Comparison of ENCODE assay signal across 23 cellular contexts in the genomic region with DNA sequence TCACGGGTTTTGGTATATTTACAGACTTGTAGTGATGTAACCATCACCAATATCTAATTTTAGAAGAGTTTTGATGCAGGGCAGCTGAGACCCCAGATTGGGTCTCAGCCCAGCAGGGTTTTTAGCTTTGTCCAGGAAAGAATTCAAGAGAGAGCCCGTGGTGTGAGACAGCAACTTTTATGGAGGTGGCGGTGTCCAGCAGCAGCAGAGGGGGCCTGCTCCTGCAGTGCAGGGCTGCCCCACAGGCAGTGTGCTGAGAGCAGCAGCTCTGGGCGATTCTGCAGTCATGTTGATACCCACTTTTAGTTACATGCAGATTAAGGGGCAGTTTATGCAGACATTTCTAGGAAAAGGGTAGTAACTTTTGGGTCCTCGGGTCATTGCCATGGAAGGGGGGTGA.
"Had no signal": no experiment of that assay in that cellular context is flagged by ENCODE, and none has a peak within 500 bp of the region (broad histone marks: within the 10 kb centered on the region; RNA-seq: fewer than 3 reads in every experiment).

No MANE protein-coding gene starts in this region.

- H3K27ac ChIP-seq: ascending aorta, brain microvascular endothelial cell, esophagus squamous epithelium, heart right ventricle, parathyroid adenoma, psoas muscle, spleen, suprapubic skin, tibial artery, upper lobe of right lung, WERI-Rb-1 had no signal

- H3K36me3 Mint-ChIP-seq: activated naive CD4-positive, alpha-beta T cell treated with anti-CD3 and anti-CD28 coated beads, Interleukin-2, amount 10 ng/mL, durations not matched to agents 7 days and 5 days; activated naive CD8-positive, alpha-beta T cell treated with anti-CD3 and anti-CD28 coated beads, Interleukin-2, amount 10 ng/mL, durations not matched to agents 7 days and 5 days had no signal

- DNase-seq: activated CD4-positive, alpha-beta T cell treated with anti-CD3 and anti-CD28 coated beads for 48 hours; activated CD4-positive, alpha-beta T cell treated with anti-CD3 and anti-CD28 coated beads, Interleukin-2, amount 50 U/mL, for 48 hours; activated CD8-positive, alpha-beta memory T cell treated with anti-CD3 and anti-CD28 coated beads for 24 hours; activated gamma-delta T cell; activated naive CD4-positive, alpha-beta T cell treated with anti-CD3 and anti-CD28 coated beads, Interleukin-2, amount 10 ng/mL, durations not matched to agents 7 days and 5 days; activated naive CD8-positive, alpha-beta T cell treated with anti-CD3 and anti-CD28 coated beads, Interleukin-2, amount 10 ng/mL, durations not matched to agents 7 days and 5 days; brain microvascular endothelial cell; cortex of kidney; esophagus squamous epithelium; foreskin melanocyte; heart right ventricle; midbrain; occipital lobe; psoas muscle; spleen; stimulated activated naive CD4-positive, alpha-beta T cell; tibial artery; upper lobe of right lung; WERI-Rb-1 had no signal

- H3K9me3 ChIP-seq: ascending aorta, esophagus squamous epithelium, heart right ventricle, psoas muscle, spleen, suprapubic skin, tibial artery, upper lobe of right lung had no signal

- H3K36me3 ChIP-seq: ascending aorta, brain microvascular endothelial cell, esophagus squamous epithelium, heart right ventricle, spleen, suprapubic skin, tibial artery, upper lobe of right lung, WERI-Rb-1 had no signal

- ATAC-seq: activated CD4-positive, CD25-positive, alpha-beta regulatory T cell treated with anti-CD3 and anti-CD28 coated beads, Interleukin-2, amount 50 U/mL, for 24 hours; heart right ventricle; psoas muscle; upper lobe of right lung had no signal

- H3K27ac Mint-ChIP-seq: activated naive CD4-positive, alpha-beta T cell treated with anti-CD3 and anti-CD28 coated beads, Interleukin-2, amount 10 ng/mL, durations not matched to agents 7 days and 5 days; activated naive CD8-positive, alpha-beta T cell treated with anti-CD3 and anti-CD28 coated beads, Interleukin-2, amount 10 ng/mL, durations not matched to agents 7 days and 5 days had no signal

- H3K9ac ChIP-seq: parathyroid adenoma had no signal

- H3K4me3 ChIP-seq: ascending aorta, esophagus squamous epithelium, heart right ventricle, psoas muscle, spleen, suprapubic skin, tibial artery, upper lobe of right lung had no signal

- H3K4me1 ChIP-seq: parathyroid adenoma had no signal

- H3K27me3 ChIP-seq: ascending aorta, brain microvascular endothelial cell, esophagus squamous epithelium, heart right ventricle, suprapubic skin, tibial artery, upper lobe of right lung had no signal

- H3K9me3 Mint-ChIP-seq: activated naive CD4-positive, alpha-beta T cell treated with anti-CD3 and anti-CD28 coated beads, Interleukin-2, amount 10 ng/mL, durations not matched to agents 7 days and 5 days; activated naive CD8-positive, alpha-beta T cell treated with anti-CD3 and anti-CD28 coated beads, Interleukin-2, amount 10 ng/mL, durations not matched to agents 7 days and 5 days had no signal
